Comparison of ENCODE assay signal across 8 cellular contexts in the genomic region with DNA sequence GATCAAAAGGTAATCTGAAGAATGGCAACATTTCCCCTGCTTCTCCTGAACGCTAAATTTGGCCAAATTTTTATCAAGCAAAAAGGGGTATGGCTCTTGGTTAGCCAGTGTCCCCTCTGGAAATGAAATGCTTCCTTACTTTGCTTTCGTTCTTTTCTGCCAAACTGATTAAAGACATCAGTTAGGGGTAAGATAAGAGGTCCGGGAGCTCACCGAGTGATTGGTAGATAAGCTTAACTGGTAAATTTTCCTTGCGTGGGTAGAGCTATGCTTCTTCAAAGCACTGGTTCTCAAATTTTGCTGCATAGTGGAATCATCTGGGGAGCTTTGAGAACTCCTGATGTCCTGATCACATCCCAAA.
DNase-seq lines count a peak whose midpoint lies in the region; ATAC-seq and TF ChIP-seq lines count a peak whose summit lies in the region.

No MANE protein-coding gene starts in this region.

- H3K9me3 ChIP-seq in SK-N-MC (ENCODE audit: low read depth, low read length) = no peaks in the 10 kb centered on the region
- H3K9me3 ChIP-seq in sigmoid colon = no peaks in the 10 kb centered on the region

- no peak for DNase-seq in SK-N-MC (ENCODE audit: low read depth, low spot score)
- no peak for DNase-seq in fibroblast of pulmonary artery (ENCODE audit: low read depth)
- DNase-seq in sigmoid colon = no peak
- DNase-seq in NCI-H1417 (lab: John Stamatoyannopoulos, UW) = no peak
- no peak for DNase-seq in NCI-H774 (lab: John Stamatoyannopoulos, UW)

- ATAC-seq in GM19452 (IDR thresholded peaks at IDR 0.05; ENCODE audit: unreplicated experiment) (peak; percentile 3), GM18505 (IDR thresholded peaks at IDR 0.05; ENCODE audit: unreplicated experiment) (no peak), GM19328 (IDR thresholded peaks at IDR 0.05; ENCODE audit: unreplicated experiment) (no peak)

- no peak overlapping the region for H3K27ac ChIP-seq in SK-N-MC
- peak overlapping the region; percentile 71 to 79 (median 75) for H3K27ac ChIP-seq in sigmoid colon

- TF ChIP-seq POLR2A in sigmoid colon (IDR thresholded peaks at IDR 0.05) (no peak), GM18505 (IDR thresholded peaks at IDR 0.05; ENCODE audit: borderline replicate concordance, extremely low read depth, insufficient read depth, insufficient read length) (no peak)

- peaks cover 0 to 23% (median 15%) of the 10 kb centered on the region in 4 donors for H3K4me1 ChIP-seq in sigmoid colon

- WGBS in sigmoid colon, 2 donors = 0% methylated on average over 5 of the region's 5 CpGs

- H3K9ac ChIP-seq in SK-N-MC (ENCODE audit: insufficient read length) = peak overlapping the region; percentile 4

- H3K4me3 ChIP-seq in SK-N-MC (peak overlapping the region; percentile 79), fibroblast of pulmonary artery (replicated peaks; ENCODE audit: low read depth, low read length) (peak overlapping the region; percentile 62), sigmoid colon (peak overlapping the region; percentile 55 to 83 (median 71))

- intact Hi-C loops in sigmoid colon (cut with DNase I) = loop anchor here (5.0 kb wide), 2 partner anchors 64 to 96 kb away; a partner anchor contains a TSS

- TF ChIP-seq CTCF in fibroblast of pulmonary artery (IDR thresholded peaks at IDR 0.05; ENCODE audit: low read length, missing control alignments) = no peak
- no peak for TF ChIP-seq CTCF in sigmoid colon (IDR thresholded peaks at IDR 0.05)

- TF ChIP-seq EP300 in sigmoid colon (IDR thresholded peaks at IDR 0.05) = no peak

- H3K27me3 ChIP-seq in sigmoid colon = no peaks in the 10 kb centered on the region

- H3K36me3 ChIP-seq in SK-N-MC (ENCODE audit: insufficient read depth, low read length) (no peaks in the 10 kb centered on the region), sigmoid colon (no peaks in the 10 kb centered on the region)
